Comparison of ENCODE assay signal across 18 cellular contexts in the genomic region with DNA sequence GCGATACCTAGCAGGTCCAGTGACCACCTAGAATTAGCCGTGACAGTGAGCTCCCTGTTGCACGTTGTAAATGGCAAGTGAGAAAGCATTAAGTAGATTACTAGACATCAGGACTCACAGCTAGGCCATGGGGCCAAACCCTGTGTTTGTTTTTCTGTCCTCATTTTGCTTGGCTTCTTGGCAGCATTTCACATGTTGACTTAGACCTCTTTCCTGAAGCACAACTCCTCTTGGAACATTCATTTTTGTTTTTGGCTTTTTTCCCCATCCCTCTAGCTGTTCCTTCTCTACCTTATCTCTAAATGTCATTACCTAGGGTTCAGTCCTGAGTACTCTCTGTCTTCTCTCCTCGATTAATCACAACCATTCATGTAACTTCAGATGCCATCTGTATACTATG. TPM values are rescaled to one million over a fixed set of nuclear protein-coding genes. Genes with fewer than 3 reads are reported as not detected.
DNase-seq lines count a peak whose midpoint lies in the region; ATAC-seq and TF ChIP-seq lines count a peak whose summit lies in the region.
"Had no signal": no experiment of that assay in that cellular context is flagged by ENCODE, and none has a peak within 500 bp of the region (broad histone marks: within the 10 kb centered on the region; RNA-seq: fewer than 3 reads in every experiment).

No MANE protein-coding gene starts in this region.

- no peak for ATAC-seq in Panc1
- ATAC-seq: activated CD4-positive, CD25-positive, alpha-beta regulatory T cell treated with anti-CD3 and anti-CD28 coated beads, Interleukin-2, amount 50 U/mL, for 24 hours; CD8-positive, alpha-beta T cell had no signal

- H3K27me3 ChIP-seq in Panc1 (ENCODE audit: control insufficient read depth, insufficient read depth, low read length), result no peaks in the 10 kb centered on the region
- no peaks in the 10 kb centered on the region for H3K27me3 ChIP-seq in Caco-2 (replicated peaks; ENCODE audit: control insufficient read depth, insufficient read depth, low read length)

- TF ChIP-seq CTCF in Panc1 (IDR thresholded peaks at IDR 0.05), result no peak
- no peak for TF ChIP-seq CTCF in osteocyte (IDR thresholded peaks at IDR 0.05)
- no peak for TF ChIP-seq CTCF in Caco-2 (IDR thresholded peaks at IDR 0.05; ENCODE audit: insufficient read depth in 1 of 2, low read depth in 1 of 2, low read length in 1 of 2, severe bottlenecking in 1 of 2, unreplicated experiment in 1 of 2)

- H3K36me3 Mint-ChIP-seq in osteocyte (ENCODE audit: unreplicated experiment) (no peaks in the 10 kb centered on the region), Caco-2 (ENCODE audit: insufficient read depth, unreplicated experiment) (no peaks in the 10 kb centered on the region)
- H3K36me3 Mint-ChIP-seq: CD8-positive, alpha-beta T cell had no signal

- in situ Hi-C loops in Panc1 (cut with HindIII; ENCODE audit: low pct_unique_long_range_greater_than_20kb, low sequenced_read_pairs), result no loop called here

- POLR2A ChIA-PET in Panc1 (lab: Charles Lee), result interaction anchor here (0.5 to 1.2 kb wide), 2 partner anchors 11 kb away, joined by 7 to 13 read pairs; no protein-coding TSS in a partner anchor
- POLR2A ChIA-PET in Caco-2 (lab: Charles Lee), result interaction anchor here (1.5 kb wide), 1 partner anchor 17 kb away, joined by 4 read pairs; a partner anchor contains a TSS

- H3K4me1 ChIP-seq in Panc1 (ENCODE audit: control insufficient read depth, insufficient read depth, low read length) (peaks cover 48% of the 10 kb centered on the region), Caco-2 (no peaks in the 10 kb centered on the region)

- no peaks in the 10 kb centered on the region for H3K36me3 ChIP-seq in Panc1 (ENCODE audit: control insufficient read depth, insufficient read depth, low read length)
- H3K36me3 ChIP-seq in Caco-2 (ENCODE audit: control insufficient read depth, insufficient read depth, low read length), result no peaks in the 10 kb centered on the region

- CTCF ChIA-PET in Panc1 (lab: Charles Lee), result interaction anchor here (0.5 to 1.3 kb wide), 3 partner anchors 15 to 237 kb away, joined by 3 to 8 read pairs (median 3); no protein-coding TSS in a partner anchor
- CTCF ChIA-PET in Caco-2 (lab: Charles Lee), result no interaction called here

- H3K27me3 Mint-ChIP-seq in osteocyte (ENCODE audit: unreplicated experiment) (no peaks in the 10 kb centered on the region), Caco-2 (ENCODE audit: insufficient read depth, unreplicated experiment) (no peaks in the 10 kb centered on the region)

- BruUV-seq in Panc1 (replicated peaks; lab: Mats Ljungman, UMichigan) (no TSS peak), Caco-2 (replicated peaks; lab: Mats Ljungman, UMichigan) (no TSS peak)

- H3K9me3 ChIP-seq in Panc1 (ENCODE audit: control insufficient read depth, insufficient read depth, low read depth, low read length) (no peaks in the 10 kb centered on the region), Caco-2 (no peaks in the 10 kb centered on the region; the same call in 1 of the 2 replicates)

- peaks cover 66% of the 10 kb centered on the region for H3K4me1 Mint-ChIP-seq in osteocyte (ENCODE audit: unreplicated experiment)
- peaks cover 12% of the 10 kb centered on the region for H3K4me1 Mint-ChIP-seq in Caco-2 (ENCODE audit: low read depth, unreplicated experiment)

- no peak overlapping the region for H3K4me3 Mint-ChIP-seq in osteocyte (ENCODE audit: unreplicated experiment)
- H3K4me3 Mint-ChIP-seq in Caco-2 (ENCODE audit: unreplicated experiment), result no peak overlapping the region
- H3K4me3 Mint-ChIP-seq: CD8-positive, alpha-beta T cell had no signal

- H3K27ac ChIP-seq in Panc1 (ENCODE audit: low read length), result peak overlapping the region; percentile 72
- H3K27ac ChIP-seq: 22Rv1 had no signal

- peak overlapping the region; percentile 75 for H3K27ac Mint-ChIP-seq in osteocyte (ENCODE audit: unreplicated experiment)
- H3K27ac Mint-ChIP-seq in Caco-2 (ENCODE audit: unreplicated experiment), result no peak overlapping the region
- H3K27ac Mint-ChIP-seq: CD8-positive, alpha-beta T cell had no signal

- intact Hi-C loops in Panc1 (cut with micrococcal nuclease; ENCODE audit: unreplicated experiment), result no loop called here
- intact Hi-C loops in Caco-2 (cut with micrococcal nuclease; ENCODE audit: unreplicated experiment), result no loop called here

- H3K4me3 ChIP-seq in Panc1 (ENCODE audit: low read depth in 2 of 2, low read length in 2 of 2) (no peak overlapping the region), Caco-2 (ENCODE audit: low read depth, low read length) (no peak overlapping the region)

- H3K9me3 Mint-ChIP-seq in osteocyte (ENCODE audit: unreplicated experiment) (no peaks in the 10 kb centered on the region), Caco-2 (ENCODE audit: unreplicated experiment) (no peaks in the 10 kb centered on the region)
- H3K9me3 Mint-ChIP-seq: CD8-positive, alpha-beta T cell had no signal

- peak; percentile 32 for DNase-seq in DMS 273 (lab: John Stamatoyannopoulos, UW; ENCODE audit: unreplicated experiment)
- DNase-seq in DMS 273 treated with DMSO at 0.1 percent for 48 hours (lab: John Stamatoyannopoulos, UW), result no peak
- DNase-seq in Panc1 (ENCODE audit: low read depth, low spot score), result no peak
- DNase-seq in fibroblast of peridontal ligament (ENCODE audit: extremely low read depth), result peak; percentile 49
- no peak for DNase-seq in osteocyte (ENCODE audit: extremely low spot score, unreplicated experiment)
- DNase-seq in Ammon's horn (ENCODE audit: low spot score), result no peak
- DNase-seq in Caco-2, result no peak
- DNase-seq in D341Med (ENCODE audit: low spot score), result no peak
- DNase-seq: activated naive CD4-positive, alpha-beta T cell treated with Interleukin-2 at 50 U/mL for 16 hours; CD8-positive, alpha-beta T cell; effector CD8-positive, alpha-beta T cell; GF-D8; islet precursor cell; KG1; NCI-H1436; NCI-H510A treated with DMSO at 0.1 percent for 48 hours had no signal

RNA-seq across cellular contexts. Expression of a gene that starts 16.9 kb away (rescaled TPM):
- total RNA-seq in Panc1 (2021; ENCODE audit: unreplicated experiment), result 209 TPM
- 50.0 TPM for polyA plus RNA-seq in Panc1 (2012; ENCODE audit: insufficient read length)
- 140 and 142 TPM in 2 replicates for total RNA-seq in osteocyte
- 103 and 108 TPM in 2 replicates for total RNA-seq in Caco-2 (2022)
- total RNA-seq: CD8-positive, alpha-beta T cell had no signal

RNA-seq across cellular contexts. Expression of a gene that starts 34.7 kb away (rescaled TPM):
- total RNA-seq in Panc1 (2021; ENCODE audit: unreplicated experiment) (156 TPM), osteocyte (21.5 and 26.5 TPM in 2 replicates), Caco-2 (2022) (130 and 145 TPM in 2 replicates)
- polyA plus RNA-seq in Panc1 (2012; ENCODE audit: insufficient read length), result 31.3 TPM

Comparison
In these comparisons a context has a peak if more than half of its experiments do, and no peak if none do; other contexts are left out.
1. DNase-seq: peak in DMS 273 (single experiment) and fibroblast of peridontal ligament (single experiment); none in DMS 273 treated with DMSO at 0.1 percent for 48 hours (single experiment), Panc1 (single experiment), osteocyte (single experiment), Ammon's horn (single experiment), Caco-2 (0 of 2) and D341Med (single experiment).